ENCODE assay signal across 27 cellular contexts in the genomic region with DNA sequence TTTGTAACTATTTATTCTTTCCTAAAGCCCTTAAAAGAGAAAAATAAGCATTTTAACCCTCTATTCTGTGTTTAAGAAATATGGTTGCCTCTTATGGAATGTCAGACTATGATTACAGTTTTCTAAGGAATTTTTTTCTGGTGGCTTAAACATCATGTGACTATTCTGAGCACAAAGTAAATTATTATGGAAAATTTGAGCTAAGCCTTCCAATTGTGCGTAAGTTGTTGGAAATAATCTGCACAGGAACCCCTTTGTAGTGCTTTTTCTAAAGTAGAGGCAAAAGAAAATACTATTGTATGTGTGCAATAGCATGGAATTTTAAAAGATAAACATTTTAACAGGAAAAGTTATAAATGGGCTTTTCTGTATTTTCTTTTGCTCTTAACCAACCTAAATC.
"Had no signal": no experiment of that assay in that cellular context is flagged by ENCODE, and none has a peak within 500 bp of the region (broad histone marks: within the 10 kb centered on the region; RNA-seq: fewer than 3 reads in every experiment).

No MANE protein-coding gene starts in this region.

- H3K27me3 Mint-ChIP-seq: naive thymus-derived CD4-positive, alpha-beta T cell; stimulated activated memory B cell treated with anti-CD40 and anti-IgM and Interleukin-4, amounts not matched to agents 10 μg/mL and 1 μg/mL and 100 μg/mL, for 72 hours; stimulated activated naive CD8-positive, alpha-beta T cell treated with anti-CD3 and anti-CD28 coated beads, Interleukin-15, amount 100 ng/mL, for 72 hours had no signal

- H3K27ac Mint-ChIP-seq: immature natural killer cell; naive thymus-derived CD4-positive, alpha-beta T cell; natural killer cell treated with Interleukin-12 subunit alpha and Interleukin-12 subunit beta and Interleukin-15 and Interleukin-18, amount 100 ng/mL, for 72 hours; stimulated activated memory B cell treated with anti-CD40 and anti-IgM and Interleukin-4, amounts not matched to agents 10 μg/mL and 1 μg/mL and 100 μg/mL, for 72 hours; stimulated activated naive CD8-positive, alpha-beta T cell treated with anti-CD3 and anti-CD28 coated beads, Interleukin-15, amount 100 ng/mL, for 72 hours had no signal

- H3K9me3 ChIP-seq: left ventricle myocardium inferior, mucosa of descending colon, ovary, prostate gland, right atrium auricular region, right lobe of liver, tibial nerve, upper lobe of left lung had no signal

- ATAC-seq: mucosa of descending colon; naive thymus-derived CD4-positive, alpha-beta T cell; natural killer cell treated with Interleukin-12 subunit alpha and Interleukin-12 subunit beta and Interleukin-15 and Interleukin-18, amount 100 ng/mL, for 72 hours; right lobe of liver; stimulated activated memory B cell treated with anti-CD40 and anti-IgM and Interleukin-4, amounts not matched to agents 10 μg/mL and 1 μg/mL and 100 μg/mL, for 72 hours; stimulated activated naive CD8-positive, alpha-beta T cell treated with anti-CD3 and anti-CD28 coated beads, Interleukin-15, amount 100 ng/mL, for 72 hours had no signal

- FAIRE-seq: islet of Langerhans had no signal

- DNase-seq: hypothalamus; immature natural killer cell; kidney; left ventricle myocardium inferior; mesendoderm; midbrain; mucosa of descending colon; naive thymus-derived CD4-positive, alpha-beta T cell; ovary; posterior cingulate gyrus; right lobe of liver; stimulated activated CD4-positive, alpha-beta T cell treated with anti-CD3 and anti-CD28 coated beads, Interleukin-1b, Interleukin-23, amount 100 ng/mL, for 48 hours; stimulated activated CD4-positive, alpha-beta T cell treated with anti-CD3 and anti-CD28 coated beads, Interleukin-2, amount 100 ng/mL, for 48 hours; stimulated activated CD4-positive, alpha-beta T cell treated with anti-CD3 and anti-CD28 coated beads, Interleukin-4, amount 100 ng/mL, for 4 hours; stimulated activated CD8-positive, alpha-beta memory T cell treated with anti-CD3 and anti-CD28 coated beads, Interleukin-4, amount 100 ng/mL, for 48 hours; stimulated activated naive CD4-positive, alpha-beta T cell treated with Interleukin-2 at 50 U/mL for 16 hours; stimulated activated naive CD8-positive, alpha-beta T cell treated with anti-CD3 and anti-CD28 coated beads, Interleukin-15, amount 100 ng/mL, for 72 hours; substantia nigra; upper lobe of left lung had no signal

- H3K4me3 Mint-ChIP-seq: immature natural killer cell; naive thymus-derived CD4-positive, alpha-beta T cell; natural killer cell treated with Interleukin-12 subunit alpha and Interleukin-12 subunit beta and Interleukin-15 and Interleukin-18, amount 100 ng/mL, for 72 hours; stimulated activated memory B cell treated with anti-CD40 and anti-IgM and Interleukin-4, amounts not matched to agents 10 μg/mL and 1 μg/mL and 100 μg/mL, for 72 hours; stimulated activated naive CD8-positive, alpha-beta T cell treated with anti-CD3 and anti-CD28 coated beads, Interleukin-15, amount 100 ng/mL, for 72 hours had no signal

- H3K9me3 Mint-ChIP-seq: natural killer cell treated with Interleukin-12 subunit alpha and Interleukin-12 subunit beta and Interleukin-15 and Interleukin-18, amount 100 ng/mL, for 72 hours; stimulated activated memory B cell treated with anti-CD40 and anti-IgM and Interleukin-4, amounts not matched to agents 10 μg/mL and 1 μg/mL and 100 μg/mL, for 72 hours had no signal

- H3K4me1 ChIP-seq: prostate gland, right atrium auricular region, right lobe of liver, upper lobe of left lung had no signal

- H3K27me3 ChIP-seq: ovary, right atrium auricular region, right lobe of liver, tibial nerve, upper lobe of left lung had no signal

- H3K36me3 Mint-ChIP-seq: naive thymus-derived CD4-positive, alpha-beta T cell; natural killer cell treated with Interleukin-12 subunit alpha and Interleukin-12 subunit beta and Interleukin-15 and Interleukin-18, amount 100 ng/mL, for 72 hours; stimulated activated memory B cell treated with anti-CD40 and anti-IgM and Interleukin-4, amounts not matched to agents 10 μg/mL and 1 μg/mL and 100 μg/mL, for 72 hours had no signal

- H3K27ac ChIP-seq: left ventricle myocardium inferior, ovary, prostate gland, right atrium auricular region, right lobe of liver, tibial nerve, upper lobe of left lung had no signal

- H3K36me3 ChIP-seq: ovary, prostate gland, right atrium auricular region, right lobe of liver had no signal

- H3K4me2 ChIP-seq: smooth muscle cell had no signal

- H3K4me3 ChIP-seq: left ventricle myocardium inferior, lung, mucosa of descending colon, ovary, prostate gland, right atrium auricular region, right lobe of liver, smooth muscle cell, tibial nerve, upper lobe of left lung had no signal

- H3K4me1 Mint-ChIP-seq: immature natural killer cell; naive thymus-derived CD4-positive, alpha-beta T cell; stimulated activated memory B cell treated with anti-CD40 and anti-IgM and Interleukin-4, amounts not matched to agents 10 μg/mL and 1 μg/mL and 100 μg/mL, for 72 hours; stimulated activated naive CD8-positive, alpha-beta T cell treated with anti-CD3 and anti-CD28 coated beads, Interleukin-15, amount 100 ng/mL, for 72 hours had no signal
